ENCODE assay signal across 22 cellular contexts in genomic region chr5:19638461-19638860, GRCh38.
DNase-seq lines count a peak whose midpoint lies in the region; ATAC-seq, FAIRE-seq and TF ChIP-seq lines count a peak whose summit lies in the region.
"Had no signal": no experiment of that assay in that cellular context is flagged by ENCODE, and none has a peak within 500 bp of the region (broad histone marks: within the 10 kb centered on the region; RNA-seq: fewer than 3 reads in every experiment).

No MANE protein-coding gene starts in this region.

- no peak for DNase-seq in PC-3
- DNase-seq in K562 (ENCODE audit: extremely low read depth in 1 of 4, low spot score in 3 of 4): no peak
- DNase-seq in ureter (ENCODE audit: low spot score): no peak
- DNase-seq in aorta: no peak
- no peak for DNase-seq in GM19240 (ENCODE audit: insufficient read length, low spot score)
- DNase-seq: CD4-positive, alpha-beta T cell; CD8-positive, alpha-beta memory T cell; DMS 273 treated with DMSO at 0.1 percent for 48 hours; DMS79; EL; GF-D8; H9 had no signal

- POLR2A ChIA-PET in PC-3 (lab: Charles Lee; ENCODE audit: unreplicated experiment): no interaction called here
- POLR2A ChIA-PET in K562 (lab: Yijun Ruan, JAX): no interaction called here

- H3K27ac ChIP-seq in PC-3 (ENCODE audit: low read length) (no peak overlapping the region), SU-DHL-6 (ENCODE audit: low read depth, low read length) (no peak overlapping the region), K562 (ENCODE audit: extremely low read depth, low read depth, low read length) (no peak overlapping the region), aorta (ENCODE audit: low read depth in 1 of 2, low read length in 2 of 2) (no peak overlapping the region)
- H3K27ac ChIP-seq: BLaER1, C4-2B had no signal

- no peaks in the 10 kb centered on the region for H3K36me3 ChIP-seq in PC-3 (ENCODE audit: low read depth, low read length)
- H3K36me3 ChIP-seq in SU-DHL-6 (ENCODE audit: low read length): peaks cover 3% of the 10 kb centered on the region; the same call in 1 of the 2 replicates
- no peaks in the 10 kb centered on the region for H3K36me3 ChIP-seq in K562 (ENCODE audit: control insufficient read depth, insufficient read depth, low read length)
- no peaks in the 10 kb centered on the region for H3K36me3 ChIP-seq in aorta (ENCODE audit: control insufficient read depth in 1 of 2, insufficient read depth in 2 of 2, low read length in 1 of 2)
- H3K36me3 ChIP-seq: BLaER1 had no signal

- H3K9me3 ChIP-seq in PC-3 (ENCODE audit: low read length): no peaks in the 10 kb centered on the region
- no peaks in the 10 kb centered on the region for H3K9me3 ChIP-seq in SU-DHL-6 (ENCODE audit: insufficient read depth, low read length)
- no peaks in the 10 kb centered on the region for H3K9me3 ChIP-seq in K562 (replicated peaks; ENCODE audit: control insufficient read depth, insufficient read depth, low read depth, low read length)
- no peaks in the 10 kb centered on the region for H3K9me3 ChIP-seq in aorta (ENCODE audit: control insufficient read depth, low read length)
- H3K9me3 ChIP-seq: BLaER1 had no signal

- TF ChIP-seq EP300 in K562 (IDR thresholded peaks at IDR 0.05; ENCODE audit: low read length): no peak

- no peak for TF ChIP-seq RAD21 in K562 (CRISPR knock-in tag; conservative IDR thresholded peaks at IDR 0.05 in 1 of 2, IDR thresholded peaks at IDR 0.05 in 1 of 2)

- H3K9me2 ChIP-seq in PC-3 (replicated peaks; ENCODE audit: low read length) (no peaks in the 10 kb centered on the region), SU-DHL-6 (replicated peaks; ENCODE audit: insufficient read depth, low read length) (no peaks in the 10 kb centered on the region)

- CTCF ChIA-PET in PC-3 (lab: Charles Lee): no interaction called here
- CTCF ChIA-PET in K562 (lab: Yijun Ruan, JAX; ENCODE audit: low intra/inter-chr PET ratio): no interaction called here

- BruUV-seq in PC-3 (replicated peaks; lab: Mats Ljungman, UMichigan) (no TSS peak), K562 (replicated peaks; lab: Mats Ljungman, UMichigan) (no TSS peak)

- H3K4me2 ChIP-seq in PC-3 (ENCODE audit: low read length) (no peak overlapping the region), SU-DHL-6 (ENCODE audit: low read depth, low read length, poor library complexity, severe bottlenecking) (no peak overlapping the region), K562 (ENCODE audit: insufficient read depth, low read length) (no peak overlapping the region)
- H3K4me2 ChIP-seq: BLaER1, GM23338 had no signal

- no peak for FAIRE-seq in K562 (lab: Jason Lieb, UNC)
- FAIRE-seq: D721Med, GM12891, GM18507, GM19239 had no signal

- ATAC-seq in PC-3 (no peak; the same call in 1 of the 2 replicates), K562 (no peak), HG03432 (IDR thresholded peaks at IDR 0.05; ENCODE audit: unreplicated experiment) (no peak), aorta (ENCODE audit: low FRiP score) (no peak)
- ATAC-seq: GM23338, HCT116 had no signal

- H3K79me2 ChIP-seq in PC-3 (ENCODE audit: low read length): no peaks in the 10 kb centered on the region
- no peaks in the 10 kb centered on the region for H3K79me2 ChIP-seq in SU-DHL-6 (ENCODE audit: insufficient read depth, low read length)
- no peaks in the 10 kb centered on the region for H3K79me2 ChIP-seq in K562 (ENCODE audit: control insufficient read depth, insufficient read depth, low read length)

- H3K9me1 ChIP-seq in K562 (ENCODE audit: control insufficient read depth, insufficient read depth, low read length): no peaks in the 10 kb centered on the region

- no peaks in the 10 kb centered on the region for H3K4me1 ChIP-seq in PC-3 (ENCODE audit: insufficient read depth, low read length)
- H3K4me1 ChIP-seq in K562 (replicated peaks in 1 of 2; ENCODE audit: control insufficient read depth in 2 of 2, insufficient read depth in 2 of 2, low read length in 2 of 2): no peaks in the 10 kb centered on the region
- H3K4me1 ChIP-seq in aorta (ENCODE audit: control insufficient read depth in 1 of 2, insufficient read depth in 2 of 2, low read length in 2 of 2): no peaks in the 10 kb centered on the region
- H3K4me1 ChIP-seq: BLaER1 had no signal

- in situ Hi-C loops in K562 (cut with MboI): no loop called here

- 0 out of 2 replicates have a peak overlapping the region, but pooled peaks have one; percentile 39 for H2AFZ ChIP-seq in PC-3 (ENCODE audit: low read length)
- peak overlapping the region; percentile 44 for H2AFZ ChIP-seq in SU-DHL-6 (ENCODE audit: low read depth, low read length, severe bottlenecking)
- H2AFZ ChIP-seq in K562 (ENCODE audit: low read depth, low read length): peak overlapping the region; percentile 18; the same call in 1 of the 2 replicates
- H2AFZ ChIP-seq: GM23338 had no signal

- H3K4me3 ChIP-seq in PC-3 (ENCODE audit: low read length) (peak overlapping the region; percentile 15; the same call in 1 of the 2 replicates), SU-DHL-6 (ENCODE audit: insufficient read depth, low read length, poor library complexity, severe bottlenecking) (no peak overlapping the region), K562 (no peak overlapping the region), aorta (ENCODE audit: low read length in 2 of 2) (no peak overlapping the region)
- H3K4me3 ChIP-seq: BLaER1, GM23338 had no signal

- no peak for TF ChIP-seq CTCF in PC-3 (conservative IDR thresholded peaks at IDR 0.05; ENCODE audit: low read depth, low read length)
- TF ChIP-seq CTCF in SU-DHL-6 (IDR thresholded peaks at IDR 0.05; ENCODE audit: insufficient read depth, low read length, poor library complexity, severe bottlenecking): no peak
- no peak for TF ChIP-seq CTCF in K562 (IDR thresholded peaks at IDR 0.05 in 2 of 3, conservative IDR thresholded peaks at IDR 0.05 in 1 of 3; ENCODE audit: insufficient read depth in 2 of 3, low read depth in 1 of 3, low read length in 3 of 3)

- no peaks in the 10 kb centered on the region for H3K27me3 ChIP-seq in PC-3 (ENCODE audit: low read length)
- H3K27me3 ChIP-seq in SU-DHL-6 (ENCODE audit: low read length): no peaks in the 10 kb centered on the region
- no peaks in the 10 kb centered on the region for H3K27me3 ChIP-seq in K562 (ENCODE audit: control insufficient read depth in 2 of 2, insufficient read depth in 2 of 2, low read length in 2 of 2)
- H3K27me3 ChIP-seq in aorta (ENCODE audit: control insufficient read depth in 1 of 2, insufficient read depth in 2 of 2, low read length in 1 of 2): no peaks in the 10 kb centered on the region
- H3K27me3 ChIP-seq: BLaER1 had no signal

- WGBS in K562 (ENCODE audit: insufficient coverage, low coverage, missing lambda C conversion rate): 4% methylated on average over 2 of the region's 4 CpGs
- 84 to 93% methylated on average over 4 of the region's 4 CpGs for WGBS in aorta, 2 donors

- intact Hi-C loops in PC-3 (cut with micrococcal nuclease): no loop called here
- intact Hi-C loops in K562 (cut with micrococcal nuclease): no loop called here
- intact Hi-C loops in aorta (cut with DNase I): no loop called here

- no peak overlapping the region for H3K9ac ChIP-seq in PC-3 (ENCODE audit: low read length)
- no peak overlapping the region for H3K9ac ChIP-seq in SU-DHL-6 (ENCODE audit: low read length)
- H3K9ac ChIP-seq in K562 (ENCODE audit: insufficient read depth in 1 of 2, low read depth in 2 of 2, low read length in 2 of 2): no peak overlapping the region
- H3K9ac ChIP-seq: BLaER1 had no signal

- TF ChIP-seq POLR2A in K562 (conservative IDR thresholded peaks at IDR 0.05): no peak

- H4K20me1 ChIP-seq in PC-3 (ENCODE audit: low read length): no peaks in the 10 kb centered on the region
- no peaks in the 10 kb centered on the region for H4K20me1 ChIP-seq in SU-DHL-6 (ENCODE audit: low read depth, low read length)
- H4K20me1 ChIP-seq in K562 (replicated peaks; ENCODE audit: control insufficient read depth, insufficient read depth, low read length): no peaks in the 10 kb centered on the region
- H4K20me1 ChIP-seq: BLaER1 had no signal

- no peaks in the 10 kb centered on the region for H3F3A ChIP-seq in PC-3 (ENCODE audit: low read length, unreplicated experiment)
- H3F3A ChIP-seq in SU-DHL-6 (ENCODE audit: insufficient read depth): no peaks in the 10 kb centered on the region

TF ChIP-seq in K562, 482 proteins besides CTCF, POLR2A, EP300 and RAD21 (continues in another document):
- TF ChIP-seq ZNF347 (CRISPR knock-in tag; IDR thresholded peaks at IDR 0.05; ENCODE audit: low read depth) (no peak), CHAMP1 (IDR thresholded peaks at IDR 0.05) (no peak), SMARCA5 (IDR thresholded peaks at IDR 0.05) (no peak), RBFOX2 (IDR thresholded peaks at IDR 0.05; ENCODE audit: low read depth, low read length) (no peak), POLR2AphosphoS2 (IDR thresholded peaks at IDR 0.05; ENCODE audit: low read length) (no peak), RBM25 (IDR thresholded peaks at IDR 0.05; ENCODE audit: low read depth, low read length, severe bottlenecking) (no peak), PRMT5 (CRISPR knock-in tag; IDR thresholded peaks at IDR 0.05) (no peak), FOXJ2 (tag; IDR thresholded peaks at IDR 0.05) (no peak), TSC22D4 (tag; IDR thresholded peaks at IDR 0.05) (no peak)
